18 cellular contexts compared by ENCODE assay signal in genomic region chr19:2185734-2186070, GRCh38. TPM values are rescaled to one million over a fixed set of nuclear protein-coding genes. Genes with fewer than 3 reads are reported as not detected.
A peak's percentile ranks its signal among the peaks of the same experiment; 100 is the strongest.
DNase-seq lines count a peak whose midpoint lies in the region; ATAC-seq, FAIRE-seq and TF ChIP-seq lines count a peak whose summit lies in the region.
"Had no signal": no experiment of that assay in that cellular context is flagged by ENCODE, and none has a peak within 500 bp of the region (broad histone marks: within the 10 kb centered on the region; RNA-seq: fewer than 3 reads in every experiment).

No MANE protein-coding gene starts in this region.

- 88% methylated on average over 11 of the region's 11 CpGs for WGBS in mesenchymal stem cell
- 70% methylated on average over 11 of the region's 11 CpGs for WGBS in smooth muscle cell (ENCODE audit: low lambda C conversion rate)

- POLR2A ChIA-PET in AG04450 (lab: Yijun Ruan, JAX), result interaction anchor here (0.9 to 2.6 kb wide), 6 partner anchors 12 to 290 kb away, joined by 3 to 23 read pairs (median 5); partner anchors contain the start of genes AP3D1 and GADD45B

- no peaks in the 10 kb centered on the region for H3K27me3 ChIP-seq in AG04450 (ENCODE audit: control insufficient read depth, insufficient read depth, low read length)
- no peaks in the 10 kb centered on the region for H3K27me3 ChIP-seq in ascending aorta
- no peaks in the 10 kb centered on the region for H3K27me3 ChIP-seq in mesenchymal stem cell (ENCODE audit: control insufficient read depth in 1 of 2, insufficient read depth in 1 of 2, low read length in 2 of 2)
- H3K27me3 ChIP-seq in smooth muscle cell (ENCODE audit: low read depth), result no peaks in the 10 kb centered on the region

- no peak for FAIRE-seq in HTR-8/SVneo (lab: Jason Lieb, UNC)
- FAIRE-seq: colon, K562 had no signal

- peak overlapping the region; percentile 35 for H3K4me3 ChIP-seq in AG04450 (ENCODE audit: low read depth, low read length)
- peak overlapping the region in 1 of 2 donors; percentile 41 for H3K4me3 ChIP-seq in ascending aorta
- H3K4me3 ChIP-seq in mesenchymal stem cell (ENCODE audit: insufficient read depth in 1 of 2, low read depth in 1 of 2, low read length in 2 of 2), result peak overlapping the region in 1 of 2 experiments; percentile 48
- H3K4me3 ChIP-seq in smooth muscle cell, result no peak overlapping the region
- H3K4me3 ChIP-seq: K562, PC-9 had no signal

- H4K20me1 ChIP-seq in smooth muscle cell (ENCODE audit: low read depth), result peaks cover 96% of the 10 kb centered on the region

- no peak overlapping the region for H4K91ac ChIP-seq in mesenchymal stem cell (ENCODE audit: low read length)

- peaks cover 29% of the 10 kb centered on the region for H3K79me1 ChIP-seq in mesenchymal stem cell (replicated peaks; ENCODE audit: low read length, poor library complexity, severe bottlenecking)

- H4K8ac ChIP-seq in mesenchymal stem cell (ENCODE audit: low read length), result no peak overlapping the region

- H2BK5ac ChIP-seq in mesenchymal stem cell (ENCODE audit: low read depth, low read length, poor library complexity, severe bottlenecking), result peak overlapping the region; percentile 0

- no peak overlapping the region for H3K23ac ChIP-seq in mesenchymal stem cell (ENCODE audit: low read length in 2 of 2)

- H3F3A ChIP-seq in smooth muscle cell (ENCODE audit: low read depth), result peaks cover 4% of the 10 kb centered on the region

- CTCF ChIA-PET in AG04450 (lab: Charles Lee), result interaction anchor here (1.5 to 1.7 kb wide), 3 partner anchors 14 to 50 kb away, joined by 4 to 8 read pairs (median 5); partner anchors contain the start of gene PLEKHJ1

- peaks cover 0 to 4% of the 10 kb centered on the region in 2 donors for H3K36me3 ChIP-seq in ascending aorta
- peaks cover 65 to 66% of the 10 kb centered on the region in 2 experiments for H3K36me3 ChIP-seq in mesenchymal stem cell (ENCODE audit: control insufficient read depth in 1 of 2, insufficient read depth in 2 of 2, low read depth in 1 of 2, low read length in 2 of 2)
- no peaks in the 10 kb centered on the region for H3K36me3 ChIP-seq in smooth muscle cell (ENCODE audit: low read depth)

- no peak overlapping the region for H2BK120ac ChIP-seq in mesenchymal stem cell (ENCODE audit: low read depth, low read length)

- H2BK15ac ChIP-seq in mesenchymal stem cell (ENCODE audit: low read depth, poor library complexity, severe bottlenecking), result no peak overlapping the region

- ATAC-seq in GM21360 (IDR thresholded peaks at IDR 0.05; ENCODE audit: unreplicated experiment), result no peak
- ATAC-seq: activated CD4-positive, CD25-positive, alpha-beta regulatory T cell treated with anti-CD3 and anti-CD28 coated beads, Interleukin-2, amount 50 U/mL, for 24 hours; esophagus mucosa; K562; T-cell had no signal

- no peak overlapping the region for H3K4ac ChIP-seq in mesenchymal stem cell (ENCODE audit: low read depth in 1 of 2, low read length in 2 of 2)

- no peak overlapping the region for H2BK12ac ChIP-seq in mesenchymal stem cell (ENCODE audit: low read length in 2 of 2)

- H3K14ac ChIP-seq in mesenchymal stem cell (ENCODE audit: low read length in 2 of 2), result no peak overlapping the region

- TF ChIP-seq CTCF in AG04450 (IDR thresholded peaks at IDR 0.05; ENCODE audit: low read depth, low read length) (no peak), ascending aorta (IDR thresholded peaks at IDR 0.05) (no peak), smooth muscle cell (IDR thresholded peaks at IDR 0.05; ENCODE audit: borderline replicate concordance, insufficient read depth, poor library complexity, severe bottlenecking) (no peak)

- H2AFZ ChIP-seq in mesenchymal stem cell (ENCODE audit: low read depth, low read length) (no peak overlapping the region), smooth muscle cell (ENCODE audit: low read depth) (no peak overlapping the region)
- H2AFZ ChIP-seq: PC-9 had no signal

- no peak overlapping the region for H3K18ac ChIP-seq in mesenchymal stem cell (ENCODE audit: low read depth in 1 of 2, low read length in 2 of 2)

- peaks cover 45% of the 10 kb centered on the region for H3K79me2 ChIP-seq in smooth muscle cell (ENCODE audit: low read depth)

- H3K9me3 ChIP-seq in AG04450 (ENCODE audit: control insufficient read depth, insufficient read depth, low read length) (no peaks in the 10 kb centered on the region; the same call in 1 of the 2 replicates), ascending aorta (no peaks in the 10 kb centered on the region), mesenchymal stem cell (ENCODE audit: control insufficient read depth, low read length) (no peaks in the 10 kb centered on the region), smooth muscle cell (replicated peaks; ENCODE audit: low read depth) (no peaks in the 10 kb centered on the region)

- H3K9ac ChIP-seq in mesenchymal stem cell (ENCODE audit: low read length) (peak overlapping the region; percentile 76), smooth muscle cell (ENCODE audit: low read depth) (no peak overlapping the region)

- intact Hi-C loops in ascending aorta (cut with DNase I), result loop anchor here (1.0 to 2.0 kb wide), 2 partner anchors 20 to 29 kb away; no protein-coding TSS in a partner anchor

- H2AK5ac ChIP-seq in mesenchymal stem cell (ENCODE audit: low read length, severe bottlenecking), result peak overlapping the region; percentile 67

- peaks cover 26 to 59% of the 10 kb centered on the region in 2 donors for H3K4me1 ChIP-seq in ascending aorta
- H3K4me1 ChIP-seq in mesenchymal stem cell (ENCODE audit: control insufficient read depth, insufficient read depth, low read depth, low read length), result peaks cover 59% of the 10 kb centered on the region
- H3K4me1 ChIP-seq in smooth muscle cell (ENCODE audit: low read depth), result peaks cover 3% of the 10 kb centered on the region

- DNase-seq in AG04450 (ENCODE audit: low read depth, low spot score), result no peak
- no peak for DNase-seq in ascending aorta (ENCODE audit: low spot score in 2 of 2)
- no peak for DNase-seq in mesenchymal stem cell
- no peak for DNase-seq in smooth muscle cell (lab: John Stamatoyannopoulos, UW; ENCODE audit: unreplicated experiment)
- no peak for DNase-seq in HTR-8/SVneo (ENCODE audit: insufficient read length, low spot score)
- no peak for DNase-seq in germinal center (ENCODE audit: low spot score)
- no peak for DNase-seq in AG08395 (ENCODE audit: low spot score)
- DNase-seq: activated naive CD8-positive, alpha-beta T cell treated with anti-CD3 and anti-CD28 coated beads for 36 hours; NCI-H1105 treated with DMSO at 0.1 percent for 48 hours; NCI-H345; PC-9; stimulated activated CD4-positive, alpha-beta T cell treated with anti-CD3 and anti-CD28 coated beads, Interleukin-4, amount 100 ng/mL, for 1 hour; T-cell had no signal

- H3K4me2 ChIP-seq in mesenchymal stem cell (ENCODE audit: low read length, poor library complexity, severe bottlenecking) (peak overlapping the region; percentile 36), smooth muscle cell (peak overlapping the region; percentile 26)
- H3K4me2 ChIP-seq: PC-9 had no signal

- H3K27ac ChIP-seq in AG04450 (ENCODE audit: low read depth, low read length) (peak overlapping the region; percentile 81), ascending aorta (peak overlapping the region; percentile 81 to 87), mesenchymal stem cell (ENCODE audit: low read length, poor library complexity, severe bottlenecking) (peak overlapping the region; percentile 85), smooth muscle cell (ENCODE audit: low read depth) (peak overlapping the region; percentile 76)
- H3K27ac ChIP-seq: PC-9 had no signal

RNA-seq across cellular contexts. Expression of gene DOT1L, which starts 22.0 kb away (rescaled TPM):
- polyA plus RNA-seq in AG04450 (2011; rRNA removed) (3.2 and 4.3 TPM in 2 replicates), smooth muscle cell (3.4 and 5.5 TPM in 2 replicates)
- polyA minus RNA-seq in AG04450 (2011; rRNA and poly(A)+ RNA removed), result 12.7 and 16.7 TPM in 2 replicates
- total RNA-seq in ascending aorta (156 TPM), smooth muscle cell (4.2 and 4.8 TPM in 2 replicates)
- 8.7 TPM for polyA plus RNA-seq in mesenchymal stem cell (2013, experiment 1 of 2)
- polyA plus RNA-seq in mesenchymal stem cell (2013, experiment 2 of 2), result 8.0 TPM

RNA-seq across cellular contexts. Expression of gene AP3D1, which starts 34.3 kb away (rescaled TPM):
- polyA plus RNA-seq in AG04450 (2011; rRNA removed), result 68.2 and 94.4 TPM in 2 replicates
- polyA minus RNA-seq in AG04450 (2011; rRNA and poly(A)+ RNA removed), result 134 and 184 TPM in 2 replicates
- 98.8 TPM for total RNA-seq in ascending aorta
- 99.9 TPM for polyA plus RNA-seq in mesenchymal stem cell (2013, experiment 1 of 2)
- polyA plus RNA-seq in mesenchymal stem cell (2013, experiment 2 of 2), result 96.6 TPM
- total RNA-seq in smooth muscle cell, result 43.0 and 66.2 TPM in 2 replicates
- polyA plus RNA-seq in smooth muscle cell, result 81.0 and 82.8 TPM in 2 replicates

RNA-seq across cellular contexts. Expression of gene PLEKHJ1, which starts 50.4 kb away (rescaled TPM):
- polyA plus RNA-seq in AG04450 (2011; rRNA removed) (38.7 and 39.3 TPM in 2 replicates), smooth muscle cell (76.5 and 94.5 TPM in 2 replicates)
- polyA minus RNA-seq in AG04450 (2011; rRNA and poly(A)+ RNA removed), result 21.1 and 30.5 TPM in 2 replicates
- total RNA-seq in ascending aorta (23.9 TPM), smooth muscle cell (36.0 and 38.6 TPM in 2 replicates)
- 53.7 TPM for polyA plus RNA-seq in mesenchymal stem cell (2013, experiment 1 of 2)
- polyA plus RNA-seq in mesenchymal stem cell (2013, experiment 2 of 2), result 52.9 TPM

RNA-seq across cellular contexts. Expression of gene SF3A2, which starts 50.9 kb away (rescaled TPM):
- 7.0 and 9.5 TPM in 2 replicates for polyA plus RNA-seq in AG04450 (2011; rRNA removed)
- 11.7 and 14.1 TPM in 2 replicates for polyA minus RNA-seq in AG04450 (2011; rRNA and poly(A)+ RNA removed)
- total RNA-seq in ascending aorta, result 21.3 TPM
- 66.8 TPM for polyA plus RNA-seq in mesenchymal stem cell (2013, experiment 1 of 2)
- 60.7 TPM for polyA plus RNA-seq in mesenchymal stem cell (2013, experiment 2 of 2)
- total RNA-seq in smooth muscle cell, result 8.4 and 28.5 TPM in 2 replicates
- polyA plus RNA-seq in smooth muscle cell, result 63.0 and 78.1 TPM in 2 replicates

Comparison
In these comparisons a context has a peak if more than half of its experiments do, and no peak if none do; other contexts are left out.
1. RNA of gene DOT1L, which starts 22.0 kb away (total RNA-seq): 156 TPM in ascending aorta (single experiment); 4.2 to 4.8 TPM in smooth muscle cell; every median in the first group is over 10 times any median in the second.
2. Peak in every context shown above with its lines, with median percentiles within 50 percentile points of each other: H3K27ac ChIP-seq.